Comparison of ENCODE assay signal across 9 cellular contexts in genomic region chr7:130986271-130986690, GRCh38.
DNase-seq lines count a peak whose midpoint lies in the region; ATAC-seq and TF ChIP-seq lines count a peak whose summit lies in the region.
"Had no signal": no experiment of that assay in that cellular context is flagged by ENCODE, and none has a peak within 500 bp of the region (broad histone marks: within the 10 kb centered on the region; RNA-seq: fewer than 3 reads in every experiment).

No MANE protein-coding gene starts in this region.

- intact Hi-C loops in body of pancreas (cut with DNase I): loop anchor here (10.0 kb wide), 1 partner anchor 59 kb away; no protein-coding TSS in a partner anchor

- H3K4me3 Mint-ChIP-seq in stimulated activated memory B cell treated with anti-CD40 and anti-IgM and Interleukin-4, amounts not matched to agents 10 μg/mL and 1 μg/mL and 100 μg/mL, for 72 hours: no peak overlapping the region

- H3K4me3 ChIP-seq in body of pancreas (no peak overlapping the region), right atrium auricular region (no peak overlapping the region)

- TF ChIP-seq CTCF in body of pancreas (IDR thresholded peaks at IDR 0.05): no peak
- TF ChIP-seq CTCF in right atrium auricular region (IDR thresholded peaks at IDR 0.05): no peak

- peaks cover 45% of the 10 kb centered on the region for H3K4me1 ChIP-seq in body of pancreas
- peaks cover 0 to 93% of the 10 kb centered on the region in 2 donors for H3K4me1 ChIP-seq in right atrium auricular region

- H3K4me1 Mint-ChIP-seq in stimulated activated memory B cell treated with anti-CD40 and anti-IgM and Interleukin-4, amounts not matched to agents 10 μg/mL and 1 μg/mL and 100 μg/mL, for 72 hours: peaks cover 53% of the 10 kb centered on the region

- TF ChIP-seq POLR2A in body of pancreas (IDR thresholded peaks at IDR 0.05): no peak

- no peaks in the 10 kb centered on the region for H3K27me3 Mint-ChIP-seq in stimulated activated memory B cell treated with anti-CD40 and anti-IgM and Interleukin-4, amounts not matched to agents 10 μg/mL and 1 μg/mL and 100 μg/mL, for 72 hours

- ATAC-seq in body of pancreas: peak; percentile 54
- ATAC-seq in stimulated activated memory B cell treated with anti-CD40 and anti-IgM and Interleukin-4, amounts not matched to agents 10 μg/mL and 1 μg/mL and 100 μg/mL, for 72 hours: no peak
- ATAC-seq in GM18858 (IDR thresholded peaks at IDR 0.05; ENCODE audit: unreplicated experiment): no peak

- H3K36me3 Mint-ChIP-seq in stimulated activated memory B cell treated with anti-CD40 and anti-IgM and Interleukin-4, amounts not matched to agents 10 μg/mL and 1 μg/mL and 100 μg/mL, for 72 hours: peaks cover 37% of the 10 kb centered on the region

- H3K27ac Mint-ChIP-seq in stimulated activated memory B cell treated with anti-CD40 and anti-IgM and Interleukin-4, amounts not matched to agents 10 μg/mL and 1 μg/mL and 100 μg/mL, for 72 hours: peak overlapping the region; percentile 23

- H3K9me3 ChIP-seq in body of pancreas (no peaks in the 10 kb centered on the region), right atrium auricular region (no peaks in the 10 kb centered on the region)

- no peaks in the 10 kb centered on the region for H3K27me3 ChIP-seq in body of pancreas
- H3K27me3 ChIP-seq in right atrium auricular region: no peaks in the 10 kb centered on the region

- H3K9me3 Mint-ChIP-seq in stimulated activated memory B cell treated with anti-CD40 and anti-IgM and Interleukin-4, amounts not matched to agents 10 μg/mL and 1 μg/mL and 100 μg/mL, for 72 hours: no peaks in the 10 kb centered on the region

- 65% methylated on average over 6 of the region's 6 CpGs for WGBS in body of pancreas, 2 donors

- DNase-seq in T follicular helper cell (ENCODE audit: low read depth) (peak; percentile 26), body of pancreas (no peak), right atrium auricular region (ENCODE audit: low spot score) (no peak), SK-N-DZ (ENCODE audit: low spot score) (no peak), DMS153 (lab: John Stamatoyannopoulos, UW) (no peak), ureter (ENCODE audit: low spot score) (no peak)
- DNase-seq: NCI-H2081 had no signal

- H3K27ac ChIP-seq in body of pancreas (peak overlapping the region in 2 of 4 donors; percentile 24 to 29), right atrium auricular region (peak overlapping the region; percentile 31 to 36)

- H3K36me3 ChIP-seq in body of pancreas (replicated peaks in 1 of 2; ENCODE audit: insufficient read depth in 1 of 2, low read depth in 2 of 2) (peaks cover 0 to 4% of the 10 kb centered on the region in 2 donors), right atrium auricular region (no peaks in the 10 kb centered on the region)
